Comparison of ENCODE assay signal across 1 cellular context in the genomic region with DNA sequence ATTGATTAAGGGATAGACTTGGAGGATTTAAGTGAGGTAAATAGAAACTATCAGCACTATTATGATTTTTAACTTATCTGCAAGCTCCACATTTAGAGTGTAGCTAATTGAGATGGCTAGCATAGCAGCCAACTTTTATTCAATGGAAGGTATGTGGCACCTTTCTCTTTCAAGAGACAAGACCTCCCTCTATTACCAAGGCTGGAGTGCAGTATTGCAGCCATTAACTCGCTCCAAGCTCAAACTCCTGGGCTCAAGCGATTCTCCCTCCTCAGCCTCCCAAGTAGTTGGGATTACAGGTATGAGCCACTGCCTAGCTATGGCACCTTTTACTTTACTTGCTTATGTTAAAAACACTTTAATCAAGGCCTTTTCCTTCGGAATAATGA.
TF ChIP-seq lines count a peak whose summit lies in the region.

No MANE protein-coding gene starts in this region.

TF ChIP-seq in GM23338, 12 proteins besides CTCF, POLR2A, EP300 and RAD21 (continued from another document):
- TF ChIP-seq, protein P1, sequence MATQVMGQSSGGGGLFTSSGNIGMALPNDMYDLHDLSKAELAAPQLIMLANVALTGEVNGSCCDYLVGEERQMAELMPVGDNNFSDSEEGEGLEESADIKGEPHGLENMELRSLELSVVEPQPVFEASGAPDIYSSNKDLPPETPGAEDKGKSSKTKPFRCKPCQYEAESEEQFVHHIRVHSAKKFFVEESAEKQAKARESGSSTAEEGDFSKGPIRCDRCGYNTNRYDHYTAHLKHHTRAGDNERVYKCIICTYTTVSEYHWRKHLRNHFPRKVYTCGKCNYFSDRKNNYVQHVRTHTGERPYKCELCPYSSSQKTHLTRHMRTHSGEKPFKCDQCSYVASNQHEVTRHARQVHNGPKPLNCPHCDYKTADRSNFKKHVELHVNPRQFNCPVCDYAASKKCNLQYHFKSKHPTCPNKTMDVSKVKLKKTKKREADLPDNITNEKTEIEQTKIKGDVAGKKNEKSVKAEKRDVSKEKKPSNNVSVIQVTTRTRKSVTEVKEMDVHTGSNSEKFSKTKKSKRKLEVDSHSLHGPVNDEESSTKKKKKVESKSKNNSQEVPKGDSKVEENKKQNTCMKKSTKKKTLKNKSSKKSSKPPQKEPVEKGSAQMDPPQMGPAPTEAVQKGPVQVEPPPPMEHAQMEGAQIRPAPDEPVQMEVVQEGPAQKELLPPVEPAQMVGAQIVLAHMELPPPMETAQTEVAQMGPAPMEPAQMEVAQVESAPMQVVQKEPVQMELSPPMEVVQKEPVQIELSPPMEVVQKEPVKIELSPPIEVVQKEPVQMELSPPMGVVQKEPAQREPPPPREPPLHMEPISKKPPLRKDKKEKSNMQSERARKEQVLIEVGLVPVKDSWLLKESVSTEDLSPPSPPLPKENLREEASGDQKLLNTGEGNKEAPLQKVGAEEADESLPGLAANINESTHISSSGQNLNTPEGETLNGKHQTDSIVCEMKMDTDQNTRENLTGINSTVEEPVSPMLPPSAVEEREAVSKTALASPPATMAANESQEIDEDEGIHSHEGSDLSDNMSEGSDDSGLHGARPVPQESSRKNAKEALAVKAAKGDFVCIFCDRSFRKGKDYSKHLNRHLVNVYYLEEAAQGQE (IDR thresholded peaks at IDR 0.05; ENCODE audit: unreplicated experiment): no peak
- TF ChIP-seq POLR2AphosphoS5 (IDR thresholded peaks at IDR 0.05; ENCODE audit: low read depth) (peak; percentile 47), ZNF114 (CRISPR knock-in tag; IDR thresholded peaks at IDR 0.05) (no peak)
